Comparison of ENCODE assay signal across 8 cellular contexts in the genomic region with DNA sequence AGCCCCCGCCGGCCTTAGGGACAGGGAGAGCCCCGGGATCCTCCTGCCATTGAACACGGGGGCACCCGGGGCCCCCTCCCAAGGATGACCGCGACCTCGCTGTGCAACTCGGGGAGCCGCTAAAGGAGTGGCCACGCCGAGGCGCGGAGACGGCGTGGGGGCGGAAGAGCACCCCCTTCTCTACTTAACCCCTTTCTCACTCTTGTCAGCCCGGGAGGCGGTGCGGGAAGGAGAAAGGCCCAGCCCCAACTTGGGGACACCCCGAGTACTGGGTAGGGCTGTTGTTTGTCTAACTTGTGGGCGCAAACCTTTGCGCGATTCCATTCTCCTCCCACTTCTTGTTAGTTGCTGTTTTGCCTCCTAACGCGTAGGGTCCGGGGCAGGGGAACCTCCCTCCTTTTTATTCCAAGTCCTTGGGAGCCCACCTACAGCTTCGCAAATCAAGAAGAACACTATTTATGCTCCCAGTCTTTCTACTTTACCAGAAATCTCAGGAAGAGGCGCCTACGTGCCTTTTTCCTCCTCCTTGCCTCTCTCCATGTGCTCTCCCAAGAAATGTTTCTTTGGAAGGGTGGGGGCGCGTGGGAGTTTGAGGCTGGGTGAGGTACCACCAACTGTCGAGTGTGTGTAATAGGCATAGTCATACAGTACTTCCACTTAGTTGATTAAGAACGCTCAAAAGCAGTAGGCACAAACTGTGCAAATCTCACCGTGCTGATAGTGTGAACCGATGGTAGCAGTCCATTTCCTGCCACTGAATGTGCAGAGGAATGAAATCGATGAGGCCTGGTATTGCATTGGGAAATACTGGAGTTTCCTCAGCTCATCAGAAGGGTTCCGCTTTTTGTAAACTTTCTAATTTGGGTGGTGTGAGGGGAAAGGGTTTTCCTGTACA. TPM values are rescaled to one million over a fixed set of nuclear protein-coding genes. Genes with fewer than 3 reads are reported as not detected.
A peak's percentile ranks its signal among the peaks of the same experiment; 100 is the strongest.
DNase-seq lines count a peak whose midpoint lies in the region; ATAC-seq and TF ChIP-seq lines count a peak whose summit lies in the region.

No MANE protein-coding gene starts in this region.

- no peaks in the 10 kb centered on the region for H3K36me3 Mint-ChIP-seq in activated naive CD8-positive, alpha-beta T cell treated with anti-CD3 and anti-CD28 coated beads, Interleukin-2, amount 50 U/mL, for 24 hours (ENCODE audit: low read depth)

- H3K36me3 ChIP-seq in RWPE2 (ENCODE audit: low read depth) (no peaks in the 10 kb centered on the region), hepatocyte (replicated peaks; ENCODE audit: insufficient read depth, low read depth) (no peaks in the 10 kb centered on the region)

- peak overlapping the region; percentile 86 for H3K4me3 Mint-ChIP-seq in activated naive CD8-positive, alpha-beta T cell treated with anti-CD3 and anti-CD28 coated beads, Interleukin-2, amount 50 U/mL, for 24 hours

- no peak for TF ChIP-seq CTCF in RWPE2 (IDR thresholded peaks at IDR 0.05; ENCODE audit: poor library complexity, severe bottlenecking)
- TF ChIP-seq CTCF in hepatocyte (IDR thresholded peaks at IDR 0.05; ENCODE audit: poor library complexity) = no peak
- TF ChIP-seq CTCF in retinal pigment epithelial cell (conservative IDR thresholded peaks at IDR 0.05; ENCODE audit: low read depth, low read length) = no peak

- peak overlapping the region; percentile 78 for H3K4me2 ChIP-seq in hepatocyte

- H3K4me3 ChIP-seq in RWPE2 (ENCODE audit: severe bottlenecking) (peak overlapping the region; percentile 47), hepatocyte (peak overlapping the region; percentile 95), retinal pigment epithelial cell (ENCODE audit: low read length) (peak overlapping the region; percentile 69)

- no peaks in the 10 kb centered on the region for H3K27me3 ChIP-seq in RWPE2 (ENCODE audit: insufficient read depth, poor library complexity, severe bottlenecking)
- H3K27me3 ChIP-seq in hepatocyte = no peaks in the 10 kb centered on the region

- DNase-seq in NCI-H2171 treated with DMSO at 0.1 percent for 48 hours (lab: John Stamatoyannopoulos, UW) (peak; percentile 29), NCI-H2171 (lab: John Stamatoyannopoulos, UW) (no peak), RWPE2 (ENCODE audit: low spot score) (no peak), hepatocyte (ENCODE audit: low spot score) (peak; percentile 58), retinal pigment epithelial cell (ENCODE audit: low read depth) (no peak), NCI-H2029 (lab: John Stamatoyannopoulos, UW) (no peak)
- peak; percentile 40 for DNase-seq in activated naive CD8-positive, alpha-beta T cell treated with anti-CD3 and anti-CD28 coated beads, Interleukin-2, amount 50 U/mL, for 24 hours

- H2AFZ ChIP-seq in hepatocyte = peak overlapping the region; percentile 86

- peak overlapping the region; percentile 40 for H3K27ac ChIP-seq in RWPE2 (ENCODE audit: poor library complexity, severe bottlenecking)
- peak overlapping the region; percentile 92 for H3K27ac ChIP-seq in hepatocyte

- H3K4me1 ChIP-seq in RWPE2 (ENCODE audit: insufficient read depth, poor library complexity, severe bottlenecking) (no peaks in the 10 kb centered on the region), hepatocyte (ENCODE audit: insufficient read depth) (peaks cover 9% of the 10 kb centered on the region)

- ATAC-seq in HG03039 (IDR thresholded peaks at IDR 0.05; ENCODE audit: unreplicated experiment) (peak; percentile 20), RWPE2 (ENCODE audit: low read depth) (peak; percentile 52)
- ATAC-seq in activated naive CD8-positive, alpha-beta T cell treated with anti-CD3 and anti-CD28 coated beads, Interleukin-2, amount 50 U/mL, for 24 hours = peak; percentile 61

- H3K27me3 Mint-ChIP-seq in activated naive CD8-positive, alpha-beta T cell treated with anti-CD3 and anti-CD28 coated beads, Interleukin-2, amount 50 U/mL, for 24 hours = no peaks in the 10 kb centered on the region

- peaks cover 41% of the 10 kb centered on the region for H3K79me2 ChIP-seq in hepatocyte

- 12% methylated on average over 38 of the region's 38 CpGs for WGBS in hepatocyte (ENCODE audit: low lambda C conversion rate, missing lambda C conversion rate)

- peaks cover 27% of the 10 kb centered on the region for H3K4me1 Mint-ChIP-seq in activated naive CD8-positive, alpha-beta T cell treated with anti-CD3 and anti-CD28 coated beads, Interleukin-2, amount 50 U/mL, for 24 hours

- no peaks in the 10 kb centered on the region for H3K9me2 ChIP-seq in hepatocyte (replicated peaks; ENCODE audit: insufficient read depth)

- H3K9me3 Mint-ChIP-seq in activated naive CD8-positive, alpha-beta T cell treated with anti-CD3 and anti-CD28 coated beads, Interleukin-2, amount 50 U/mL, for 24 hours = no peaks in the 10 kb centered on the region

- H4K20me1 ChIP-seq in hepatocyte (ENCODE audit: insufficient read depth, poor library complexity, severe bottlenecking) = no peaks in the 10 kb centered on the region

- H3K27ac Mint-ChIP-seq in activated naive CD8-positive, alpha-beta T cell treated with anti-CD3 and anti-CD28 coated beads, Interleukin-2, amount 50 U/mL, for 24 hours = peak overlapping the region; percentile 87

- H3K9me3 ChIP-seq in RWPE2 (ENCODE audit: severe bottlenecking) (no peaks in the 10 kb centered on the region), hepatocyte (ENCODE audit: low read depth) (no peaks in the 10 kb centered on the region)

RNA-seq across cellular contexts. Expression of a gene that starts 0.8 kb away (rescaled TPM):
- 29.2 and 32.4 TPM in 2 replicates for total RNA-seq in hepatocyte
- 14.8 and 16.8 TPM in 2 replicates for polyA plus RNA-seq in hepatocyte

Comparison
In these comparisons a context has a peak if more than half of its experiments do, and no peak if none do; other contexts are left out.
1. DNase-seq: peak in NCI-H2171 treated with DMSO at 0.1 percent for 48 hours (single experiment), activated naive CD8-positive, alpha-beta T cell treated with anti-CD3 and anti-CD28 coated beads, Interleukin-2, amount 50 U/mL, for 24 hours (single experiment) and hepatocyte (single experiment); none in NCI-H2171 (single experiment), RWPE2 (single experiment), retinal pigment epithelial cell (single experiment) and NCI-H2029 (single experiment).
2. Peak in every context shown above with its lines, with median percentiles within 50 percentile points of each other: ATAC-seq and H3K4me3 ChIP-seq.